ENCODE assay signal across 29 cellular contexts in the genomic region with DNA sequence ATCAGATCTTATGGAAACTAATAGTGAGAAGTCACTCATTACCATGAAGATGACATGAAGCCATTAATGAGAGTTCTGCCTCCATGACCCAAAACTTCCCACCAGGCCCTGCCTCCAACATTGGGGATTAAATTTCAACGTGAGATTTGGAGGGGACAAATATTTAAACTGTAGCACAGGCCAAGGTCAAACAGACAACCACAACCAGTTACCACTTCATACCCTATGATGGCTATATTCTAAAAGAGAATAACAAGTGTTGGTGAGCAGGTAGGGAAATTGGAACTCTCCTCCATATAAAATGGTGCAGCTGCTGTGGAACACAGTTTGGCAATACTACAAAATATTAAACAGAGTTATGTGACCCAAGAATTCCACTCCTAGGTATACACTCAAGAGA.
"Had no signal": no experiment of that assay in that cellular context is flagged by ENCODE, and none has a peak within 500 bp of the region (broad histone marks: within the 10 kb centered on the region; RNA-seq: fewer than 3 reads in every experiment).

No MANE protein-coding gene starts in this region.

- H3K27ac ChIP-seq: stomach, suprapubic skin, testis, thoracic aorta, thyroid gland, tibial artery, tibial nerve, transverse colon, upper lobe of left lung, upper lobe of right lung, uterus, vagina had no signal

- DNase-seq: stimulated activated CD4-positive, alpha-beta T cell treated with anti-CD3 and anti-CD28 coated beads, Interleukin-2, amount 100 ng/mL, for 48 hours; stimulated activated CD4-positive, alpha-beta T cell treated with anti-CD3 and anti-CD28 coated beads, Interleukin-4, amount 100 ng/mL, for 1 hour; stimulated activated CD4-positive, alpha-beta T cell treated with anti-CD3 and anti-CD28 coated beads, Interleukin-4, amount 100 ng/mL, for 24 hours; stimulated activated CD4-positive, alpha-beta T cell treated with anti-CD3 and anti-CD28 coated beads, Interleukin-4, amount 100 ng/mL, for 4 hours; stimulated activated CD8-positive, alpha-beta memory T cell treated with anti-CD3 and anti-CD28 coated beads, Interleukin-4, amount 100 ng/mL, for 48 hours; stimulated activated naive B cell treated with anti-CD40 and anti-IgM and Interleukin-4, amounts not matched to agents 10 μg/mL and 1 μg/mL and 100 μg/mL, for 72 hours; stimulated activated naive CD4-positive, alpha-beta T cell; stimulated activated naive CD4-positive, alpha-beta T cell treated with Interleukin-2 at 50 U/mL for 16 hours; stimulated activated naive CD8-positive, alpha-beta T cell treated with anti-CD3 and anti-CD28 coated beads, Interleukin-15, amount 100 ng/mL, for 72 hours; stimulated activated naive CD8-positive, alpha-beta T cell treated with anti-CD3 and anti-CD28 coated beads, Interleukin-15, Interleukin-2, amounts not matched to agents 100 U/mL and 50 U/mL, for 24 hours; stomach; substantia nigra; testis; thyroid gland; tibial artery; transverse colon; trophoblast cell; upper lobe of left lung; upper lobe of right lung; uterus had no signal

- ATAC-seq: stimulated activated effector memory CD8-positive, alpha-beta T cell treated with anti-CD3 and anti-CD28 coated beads, Interleukin-12 subunit alpha, Interleukin-12 subunit beta, amount 100 ng/mL, for 72 hours; stimulated activated memory B cell treated with anti-CD40 and anti-IgM and Interleukin-4, amounts not matched to agents 10 μg/mL and 1 μg/mL and 100 μg/mL, for 72 hours; stimulated activated naive B cell treated with anti-CD40 and anti-IgM and Interleukin-4, amounts not matched to agents 10 μg/mL and 1 μg/mL and 100 μg/mL, for 72 hours; stimulated activated naive CD8-positive, alpha-beta T cell treated with anti-CD3 and anti-CD28 coated beads, Interleukin-15, amount 100 ng/mL, for 72 hours; stimulated activated naive CD8-positive, alpha-beta T cell treated with anti-CD3 and anti-CD28 coated beads, Interleukin-15, Interleukin-2, amounts not matched to agents 100 U/mL and 50 U/mL, for 24 hours; upper lobe of right lung had no signal

- H3K9me3 ChIP-seq: stomach, suprapubic skin, testis, thoracic aorta, thyroid gland, tibial artery, transverse colon, upper lobe of left lung, upper lobe of right lung, uterus, vagina had no signal

- H3K27me3 ChIP-seq: stomach, suprapubic skin, testis, thyroid gland, tibial artery, tibial nerve, transverse colon, upper lobe of left lung, upper lobe of right lung, uterus, vagina had no signal

- FAIRE-seq: urothelium cell line had no signal

- H3K4me1 Mint-ChIP-seq: stimulated activated effector memory CD8-positive, alpha-beta T cell treated with anti-CD3 and anti-CD28 coated beads, Interleukin-12 subunit alpha, Interleukin-12 subunit beta, amount 100 ng/mL, for 72 hours; stimulated activated memory B cell treated with anti-CD40 and anti-IgM and Interleukin-4, amounts not matched to agents 10 μg/mL and 1 μg/mL and 100 μg/mL, for 72 hours; stimulated activated naive CD8-positive, alpha-beta T cell treated with anti-CD3 and anti-CD28 coated beads, Interleukin-15, amount 100 ng/mL, for 72 hours had no signal

- H3K27ac Mint-ChIP-seq: stimulated activated effector memory CD8-positive, alpha-beta T cell treated with anti-CD3 and anti-CD28 coated beads, Interleukin-12 subunit alpha, Interleukin-12 subunit beta, amount 100 ng/mL, for 72 hours; stimulated activated memory B cell treated with anti-CD40 and anti-IgM and Interleukin-4, amounts not matched to agents 10 μg/mL and 1 μg/mL and 100 μg/mL, for 72 hours; stimulated activated naive B cell treated with anti-CD40 and anti-IgM and Interleukin-4, amounts not matched to agents 10 μg/mL and 1 μg/mL and 100 μg/mL, for 72 hours; stimulated activated naive CD8-positive, alpha-beta T cell treated with anti-CD3 and anti-CD28 coated beads, Interleukin-15, amount 100 ng/mL, for 72 hours; stimulated activated naive CD8-positive, alpha-beta T cell treated with anti-CD3 and anti-CD28 coated beads, Interleukin-15, Interleukin-2, amounts not matched to agents 100 ng/mL and 50 ng/mL, for 24 hours; type B pancreatic cell had no signal

- H3K4me3 Mint-ChIP-seq: stimulated activated effector memory CD8-positive, alpha-beta T cell treated with anti-CD3 and anti-CD28 coated beads, Interleukin-12 subunit alpha, Interleukin-12 subunit beta, amount 100 ng/mL, for 72 hours; stimulated activated memory B cell treated with anti-CD40 and anti-IgM and Interleukin-4, amounts not matched to agents 10 μg/mL and 1 μg/mL and 100 μg/mL, for 72 hours; stimulated activated naive B cell treated with anti-CD40 and anti-IgM and Interleukin-4, amounts not matched to agents 10 μg/mL and 1 μg/mL and 100 μg/mL, for 72 hours; stimulated activated naive CD8-positive, alpha-beta T cell treated with anti-CD3 and anti-CD28 coated beads, Interleukin-15, amount 100 ng/mL, for 72 hours; stimulated activated naive CD8-positive, alpha-beta T cell treated with anti-CD3 and anti-CD28 coated beads, Interleukin-15, Interleukin-2, amounts not matched to agents 100 ng/mL and 50 ng/mL, for 24 hours; type B pancreatic cell had no signal

- H3K27me3 Mint-ChIP-seq: stimulated activated memory B cell treated with anti-CD40 and anti-IgM and Interleukin-4, amounts not matched to agents 10 μg/mL and 1 μg/mL and 100 μg/mL, for 72 hours; stimulated activated naive B cell treated with anti-CD40 and anti-IgM and Interleukin-4, amounts not matched to agents 10 μg/mL and 1 μg/mL and 100 μg/mL, for 72 hours; stimulated activated naive CD8-positive, alpha-beta T cell treated with anti-CD3 and anti-CD28 coated beads, Interleukin-15, amount 100 ng/mL, for 72 hours; stimulated activated naive CD8-positive, alpha-beta T cell treated with anti-CD3 and anti-CD28 coated beads, Interleukin-15, Interleukin-2, amounts not matched to agents 100 ng/mL and 50 ng/mL, for 24 hours; type B pancreatic cell had no signal

- H3K4me1 ChIP-seq: stomach, suprapubic skin, testis, thyroid gland, tibial artery, tibial nerve, transverse colon, upper lobe of left lung, upper lobe of right lung, uterus, vagina had no signal

- H3K36me3 ChIP-seq: thyroid gland, uterus, vagina had no signal

- H3K4me3 ChIP-seq: stomach, suprapubic skin, testis, thoracic aorta, thyroid gland, tibial artery, tibial nerve, transverse colon, upper lobe of left lung, upper lobe of right lung, uterus, vagina had no signal
